1 cellular context compared by ENCODE assay signal in genomic region chr1:177800386-177801058, GRCh38.
TF ChIP-seq lines count a peak whose summit lies in the region.

No MANE protein-coding gene starts in this region.

TF ChIP-seq in IMR-90, 13 proteins besides CTCF, POLR2A, EP300 and RAD21 (continued from another document):
- TF ChIP-seq ELK1 (IDR thresholded peaks at IDR 0.05; ENCODE audit: borderline replicate concordance, low read depth, low read length), result no peak
